In genomic region chr4:22962186-22962786, GRCh38 we compare ENCODE assay signal across 10 cellular contexts.
DNase-seq lines count a peak whose midpoint lies in the region; ATAC-seq, FAIRE-seq and TF ChIP-seq lines count a peak whose summit lies in the region.
"Had no signal": no experiment of that assay in that cellular context is flagged by ENCODE, and none has a peak within 500 bp of the region (broad histone marks: within the 10 kb centered on the region; RNA-seq: fewer than 3 reads in every experiment).

No MANE protein-coding gene starts in this region.

- H3K4me3 ChIP-seq in right atrium auricular region (no peak overlapping the region), PC-3 (ENCODE audit: low read length) (no peak overlapping the region)

- H3K4me1 Mint-ChIP-seq in stimulated activated naive B cell treated with anti-CD40 and anti-IgM and Interleukin-4, amounts not matched to agents 10 μg/mL and 1 μg/mL and 100 μg/mL, for 72 hours, result no peaks in the 10 kb centered on the region
- H3K4me1 Mint-ChIP-seq: activated B cell treated with CpG ODN at 0.5 μM for 24 hours had no signal

- POLR2A ChIA-PET in PC-3 (lab: Charles Lee; ENCODE audit: unreplicated experiment), result no interaction called here

- no peaks in the 10 kb centered on the region for H3K79me2 ChIP-seq in PC-3 (ENCODE audit: low read length)

- no peaks in the 10 kb centered on the region for H3K9me3 ChIP-seq in right atrium auricular region
- no peaks in the 10 kb centered on the region for H3K9me3 ChIP-seq in PC-3 (ENCODE audit: low read length)

- no peaks in the 10 kb centered on the region for H3K27me3 Mint-ChIP-seq in stimulated activated naive B cell treated with anti-CD40 and anti-IgM and Interleukin-4, amounts not matched to agents 10 μg/mL and 1 μg/mL and 100 μg/mL, for 72 hours
- H3K27me3 Mint-ChIP-seq: activated B cell treated with CpG ODN at 0.5 μM for 24 hours had no signal

- TF ChIP-seq CTCF in right atrium auricular region (IDR thresholded peaks at IDR 0.05), result peak; percentile 15 to 53
- TF ChIP-seq CTCF in PC-3 (conservative IDR thresholded peaks at IDR 0.05; ENCODE audit: low read depth, low read length), result peak; percentile 79
- peak; percentile 69 for TF ChIP-seq CTCF in foreskin keratinocyte (conservative IDR thresholded peaks at IDR 0.05)

- H3K36me3 ChIP-seq in right atrium auricular region (no peaks in the 10 kb centered on the region), PC-3 (ENCODE audit: low read depth, low read length) (no peaks in the 10 kb centered on the region)

- no peaks in the 10 kb centered on the region for H3K4me1 ChIP-seq in right atrium auricular region
- no peaks in the 10 kb centered on the region for H3K4me1 ChIP-seq in PC-3 (ENCODE audit: insufficient read depth, low read length)
- H3K4me1 ChIP-seq in foreskin keratinocyte, result no peaks in the 10 kb centered on the region

- DNase-seq in right atrium auricular region (ENCODE audit: low spot score) (no peak), Right ventricle myocardium superior (no peak), PC-3 (peak; percentile 76), foreskin keratinocyte (peak in 1 of 2 donors; percentile 33), urothelium cell line (ENCODE audit: low spot score) (peak; percentile 5)
- DNase-seq in activated T-cell treated with anti-CD3 and anti-CD28 coated beads, Interleukin-2, amount 50 U/mL, for 1 hour, result no peak
- no peak for DNase-seq in stimulated activated naive B cell treated with anti-CD40 and anti-IgM and Interleukin-4, amounts not matched to agents 10 μg/mL and 1 μg/mL and 100 μg/mL, for 72 hours
- DNase-seq: activated B cell treated with CpG ODN at 0.5 μM for 24 hours had no signal

- H3K27ac Mint-ChIP-seq in stimulated activated naive B cell treated with anti-CD40 and anti-IgM and Interleukin-4, amounts not matched to agents 10 μg/mL and 1 μg/mL and 100 μg/mL, for 72 hours, result no peak overlapping the region
- H3K27ac Mint-ChIP-seq: activated B cell treated with CpG ODN at 0.5 μM for 24 hours had no signal

- no peak overlapping the region for H3K4me2 ChIP-seq in PC-3 (ENCODE audit: low read length)

- H4K20me1 ChIP-seq in PC-3 (ENCODE audit: low read length), result no peaks in the 10 kb centered on the region

- H3K9me3 Mint-ChIP-seq in stimulated activated naive B cell treated with anti-CD40 and anti-IgM and Interleukin-4, amounts not matched to agents 10 μg/mL and 1 μg/mL and 100 μg/mL, for 72 hours, result peaks cover 4 to 8% of the 10 kb centered on the region in 2 donors

- H3K4me3 Mint-ChIP-seq in stimulated activated naive B cell treated with anti-CD40 and anti-IgM and Interleukin-4, amounts not matched to agents 10 μg/mL and 1 μg/mL and 100 μg/mL, for 72 hours, result no peak overlapping the region
- H3K4me3 Mint-ChIP-seq: activated B cell treated with CpG ODN at 0.5 μM for 24 hours had no signal

- CTCF ChIA-PET in PC-3 (lab: Charles Lee), result no interaction called here

- no TSS peak for BruUV-seq in PC-3 (replicated peaks; lab: Mats Ljungman, UMichigan)

- H3F3A ChIP-seq in PC-3 (ENCODE audit: low read length, unreplicated experiment), result no peaks in the 10 kb centered on the region

- ATAC-seq in Right ventricle myocardium superior (ENCODE audit: poor library complexity), result no peak
- peak; percentile 50 for ATAC-seq in PC-3
- ATAC-seq in foreskin keratinocyte, result peak; percentile 48
- no peak for ATAC-seq in HG02798 (IDR thresholded peaks at IDR 0.05; ENCODE audit: poor library complexity, unreplicated experiment)
- no peak for ATAC-seq in stimulated activated naive B cell treated with anti-CD40 and anti-IgM and Interleukin-4, amounts not matched to agents 10 μg/mL and 1 μg/mL and 100 μg/mL, for 72 hours (replicated peaks)

- intact Hi-C loops in Right ventricle myocardium superior (cut with DNase I), result no loop called here
- intact Hi-C loops in PC-3 (cut with micrococcal nuclease), result loop anchor here (2.0 to 5.0 kb wide), 3 partner anchors 123 to 755 kb away; no protein-coding TSS in a partner anchor

- H3K9me2 ChIP-seq in PC-3 (replicated peaks; ENCODE audit: low read length), result no peaks in the 10 kb centered on the region

- H3K9ac ChIP-seq in PC-3 (ENCODE audit: low read length), result no peak overlapping the region

- FAIRE-seq in urothelium cell line (lab: Jason Lieb, UNC), result no peak
- FAIRE-seq: endothelial cell of umbilical vein had no signal

- no peaks in the 10 kb centered on the region for H3K27me3 ChIP-seq in right atrium auricular region
- no peaks in the 10 kb centered on the region for H3K27me3 ChIP-seq in PC-3 (ENCODE audit: low read length)
- H3K27me3 ChIP-seq in foreskin keratinocyte, result no peaks in the 10 kb centered on the region

- no peaks in the 10 kb centered on the region for H3K36me3 Mint-ChIP-seq in stimulated activated naive B cell treated with anti-CD40 and anti-IgM and Interleukin-4, amounts not matched to agents 10 μg/mL and 1 μg/mL and 100 μg/mL, for 72 hours

- H2AFZ ChIP-seq in PC-3 (ENCODE audit: low read length), result no peak overlapping the region

- no peak overlapping the region for H3K27ac ChIP-seq in right atrium auricular region
- no peak overlapping the region for H3K27ac ChIP-seq in PC-3 (ENCODE audit: low read length)
- no peak overlapping the region for H3K27ac ChIP-seq in foreskin keratinocyte

Comparison
In these comparisons a context has a peak if more than half of its experiments do, and no peak if none do; other contexts are left out.
1. DNase-seq: peak in PC-3 (single experiment) and urothelium cell line (single experiment); none in right atrium auricular region (single experiment), Right ventricle myocardium superior (single experiment), activated T-cell treated with anti-CD3 and anti-CD28 coated beads, Interleukin-2, amount 50 U/mL, for 1 hour (single experiment) and stimulated activated naive B cell treated with anti-CD40 and anti-IgM and Interleukin-4, amounts not matched to agents 10 μg/mL and 1 μg/mL and 100 μg/mL, for 72 hours (single experiment).
2. ATAC-seq: peak in PC-3 (single experiment) and foreskin keratinocyte (single experiment); none in Right ventricle myocardium superior (single experiment), HG02798 (single experiment) and stimulated activated naive B cell treated with anti-CD40 and anti-IgM and Interleukin-4, amounts not matched to agents 10 μg/mL and 1 μg/mL and 100 μg/mL, for 72 hours (0 of 2).
3. Peak in every context shown above with its lines, with median percentiles within 50 percentile points of each other: CTCF ChIP-seq.